ENCODE assay signal across 21 cellular contexts in the genomic region with DNA sequence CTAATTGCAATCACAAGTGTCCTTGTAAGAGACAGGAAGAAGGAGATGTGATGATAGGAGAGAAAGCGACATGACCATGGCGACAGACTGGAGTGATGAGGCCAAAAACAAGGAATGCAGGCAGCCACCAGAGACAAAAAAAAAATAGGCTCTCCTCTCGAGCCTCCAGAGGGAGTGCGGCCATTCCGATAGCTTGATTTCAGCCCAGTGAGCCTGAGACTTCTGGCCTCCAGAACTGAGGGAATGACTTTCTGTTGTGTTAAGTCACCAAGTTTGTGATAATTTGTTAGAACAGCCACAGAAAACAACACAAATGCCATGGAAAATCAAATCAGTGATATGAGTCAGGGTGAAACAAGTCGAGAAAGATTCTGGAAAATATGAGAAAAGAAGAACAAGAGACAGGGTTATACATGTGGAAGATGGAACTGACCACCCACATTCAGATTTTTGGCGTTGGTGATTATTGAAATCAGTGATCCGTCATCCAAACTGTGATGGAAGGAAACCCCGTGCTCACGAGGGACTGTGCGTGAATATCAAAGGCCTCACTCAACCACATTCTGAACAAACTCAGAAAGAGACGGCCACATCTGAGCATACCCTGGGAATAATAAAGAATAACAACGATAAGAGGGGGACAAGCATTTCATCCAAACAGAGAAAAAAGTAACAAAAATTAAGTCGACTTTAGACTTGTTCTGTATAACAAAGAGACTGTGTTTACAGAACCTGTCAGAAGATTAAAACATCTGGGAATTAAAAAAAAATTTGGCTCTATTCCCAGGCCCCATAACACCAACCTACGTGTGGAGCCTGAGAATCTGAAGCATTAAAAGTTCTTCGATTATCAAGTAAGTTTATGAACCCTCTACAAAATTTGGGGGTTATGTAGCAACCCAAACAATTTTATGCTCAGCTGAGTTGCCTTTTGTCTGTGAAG.
DNase-seq lines count a peak whose midpoint lies in the region; FAIRE-seq and TF ChIP-seq lines count a peak whose summit lies in the region.
"Had no signal": no experiment of that assay in that cellular context is flagged by ENCODE, and none has a peak within 500 bp of the region (broad histone marks: within the 10 kb centered on the region; RNA-seq: fewer than 3 reads in every experiment).

No MANE protein-coding gene starts in this region.

- DNase-seq in A673 (ENCODE audit: low spot score) (peak; percentile 9), GM23248 (no peak), esophagus squamous epithelium (lab: John Stamatoyannopoulos, UW) (no peak), prostate gland (ENCODE audit: low spot score) (no peak), D721Med (ENCODE audit: insufficient read length, low spot score) (no peak), glutamatergic neuron (no peak), SK-N-SH (no peak)
- no peak for DNase-seq in effector CD4-positive, alpha-beta T cell
- DNase-seq: activated CD8-positive, alpha-beta memory T cell treated with anti-CD3 and anti-CD28 coated beads, Interleukin-2, amount 10 ng/mL, durations not matched to agents 7 days and 5 days; activated naive CD8-positive, alpha-beta T cell treated with anti-CD3 and anti-CD28 coated beads, Interleukin-2, amount 10 ng/mL, durations not matched to agents 7 days and 5 days; CD8-positive, alpha-beta memory T cell; dermis blood vessel endothelial cell; DND-41; erythroblast; head of caudate nucleus; NCI-H187 treated with DMSO at 0.1 percent for 48 hours; ovary had no signal

- no peak overlapping the region for H3K27ac Mint-ChIP-seq in glutamatergic neuron (ENCODE audit: unreplicated experiment)
- H3K27ac Mint-ChIP-seq: activated CD8-positive, alpha-beta memory T cell treated with anti-CD3 and anti-CD28 coated beads, Interleukin-2, amount 10 ng/mL, durations not matched to agents 7 days and 5 days; activated naive CD8-positive, alpha-beta T cell treated with anti-CD3 and anti-CD28 coated beads, Interleukin-2, amount 10 ng/mL, durations not matched to agents 7 days and 5 days; activated T-helper 17 cell treated with anti-CD3 and anti-CD28 coated beads, Interleukin-2, amount 50 U/mL, for 72 hours; CD8-positive, alpha-beta memory T cell had no signal

- H3K27ac ChIP-seq in A673 (ENCODE audit: low read depth, low read length, poor library complexity, severe bottlenecking) (no peak overlapping the region), GM23248 (no peak overlapping the region), esophagus squamous epithelium (peak overlapping the region in 3 of 4 donors; percentile 41 to 72 (median 61)), prostate gland (peak overlapping the region; percentile 17 to 31), SK-N-SH (ENCODE audit: low read depth in 2 of 2, low read length in 1 of 2) (no peak overlapping the region; a peak in 1 of 4 replicates)
- H3K27ac ChIP-seq: RWPE1 had no signal

- in situ Hi-C loops in GM23248 (cut with MboI): no loop called here

- H3K9me3 Mint-ChIP-seq in glutamatergic neuron (ENCODE audit: unreplicated experiment): peaks cover 6% of the 10 kb centered on the region
- H3K9me3 Mint-ChIP-seq: activated naive CD8-positive, alpha-beta T cell treated with anti-CD3 and anti-CD28 coated beads, Interleukin-2, amount 10 ng/mL, durations not matched to agents 7 days and 5 days; activated T-helper 17 cell treated with anti-CD3 and anti-CD28 coated beads, Interleukin-2, amount 50 U/mL, for 72 hours; CD8-positive, alpha-beta memory T cell had no signal

- H3K9me2 ChIP-seq in GM23248 (ENCODE audit: insufficient read depth) (no peaks in the 10 kb centered on the region), SK-N-SH (no peaks in the 10 kb centered on the region)

- TF ChIP-seq POLR2A in esophagus squamous epithelium (IDR thresholded peaks at IDR 0.05): no peak
- TF ChIP-seq POLR2A in prostate gland (IDR thresholded peaks at IDR 0.05): no peak

- no TSS peak for BruUV-seq in A673 (replicated peaks; lab: Mats Ljungman, UMichigan)

- CTCF ChIA-PET in A673 (lab: Charles Lee) (no interaction called here), SK-N-SH (lab: Yijun Ruan, JAX) (interaction anchor here (0.7 to 1.4 kb wide), 4 partner anchors 10 to 240 kb away, joined by 3 read pairs; no protein-coding TSS in a partner anchor)

- no peak for FAIRE-seq in D721Med (lab: Jason Lieb, UNC)
- FAIRE-seq: K562 had no signal

- TF ChIP-seq RAD21 in SK-N-SH (IDR thresholded peaks at IDR 0.05; ENCODE audit: low read length): no peak

- H3K4me3 Mint-ChIP-seq in glutamatergic neuron (ENCODE audit: unreplicated experiment): no peak overlapping the region
- H3K4me3 Mint-ChIP-seq: activated CD8-positive, alpha-beta memory T cell treated with anti-CD3 and anti-CD28 coated beads, Interleukin-2, amount 10 ng/mL, durations not matched to agents 7 days and 5 days; activated naive CD8-positive, alpha-beta T cell treated with anti-CD3 and anti-CD28 coated beads, Interleukin-2, amount 10 ng/mL, durations not matched to agents 7 days and 5 days; activated T-helper 17 cell treated with anti-CD3 and anti-CD28 coated beads, Interleukin-2, amount 50 U/mL, for 72 hours; CD8-positive, alpha-beta memory T cell had no signal

- H3K36me3 ChIP-seq in A673 (ENCODE audit: insufficient read depth, low read length, poor library complexity, severe bottlenecking): no peaks in the 10 kb centered on the region
- no peaks in the 10 kb centered on the region for H3K36me3 ChIP-seq in GM23248 (ENCODE audit: low read depth)
- no peaks in the 10 kb centered on the region for H3K36me3 ChIP-seq in esophagus squamous epithelium
- H3K36me3 ChIP-seq in prostate gland: no peaks in the 10 kb centered on the region
- no peaks in the 10 kb centered on the region for H3K36me3 ChIP-seq in SK-N-SH (replicated peaks in 1 of 2; ENCODE audit: control insufficient read depth in 1 of 2, insufficient read depth in 2 of 2, low read length in 1 of 2)
- H3K36me3 ChIP-seq: breast epithelium, ovary had no signal

- peaks cover 10% of the 10 kb centered on the region for H3K4me1 Mint-ChIP-seq in glutamatergic neuron (ENCODE audit: low read depth, unreplicated experiment)
- H3K4me1 Mint-ChIP-seq: activated CD8-positive, alpha-beta memory T cell treated with anti-CD3 and anti-CD28 coated beads, Interleukin-2, amount 10 ng/mL, durations not matched to agents 7 days and 5 days; activated naive CD8-positive, alpha-beta T cell treated with anti-CD3 and anti-CD28 coated beads, Interleukin-2, amount 10 ng/mL, durations not matched to agents 7 days and 5 days; CD8-positive, alpha-beta memory T cell had no signal

- H2AFZ ChIP-seq in GM23248 (0 out of 2 replicates have a peak overlapping the region, but pooled peaks have one; percentile 18), SK-N-SH (ENCODE audit: low read depth) (no peak overlapping the region)

- H3K4me3 ChIP-seq in A673 (ENCODE audit: low read depth, low read length, poor library complexity, severe bottlenecking) (no peak overlapping the region), GM23248 (no peak overlapping the region), esophagus squamous epithelium (no peak overlapping the region), prostate gland (no peak overlapping the region), SK-N-SH (ENCODE audit: low read depth in 2 of 2, low read length in 1 of 2) (no peak overlapping the region)
- H3K4me3 ChIP-seq: breast epithelium, K562, ovary had no signal

- no peak for TF ChIP-seq EP300 in SK-N-SH (IDR thresholded peaks at IDR 0.05; ENCODE audit: borderline replicate concordance in 1 of 2, low read depth in 1 of 2, low read length in 1 of 2)

- H3K27me3 Mint-ChIP-seq in glutamatergic neuron (ENCODE audit: unreplicated experiment): peaks cover 1% of the 10 kb centered on the region
- H3K27me3 Mint-ChIP-seq: activated T-helper 17 cell treated with anti-CD3 and anti-CD28 coated beads, Interleukin-2, amount 50 U/mL, for 72 hours had no signal

- H3F3A ChIP-seq in GM23248 (ENCODE audit: insufficient read depth): peaks cover 10% of the 10 kb centered on the region; the same call in 1 of the 2 replicates
- no peaks in the 10 kb centered on the region for H3F3A ChIP-seq in SK-N-SH (replicated peaks; ENCODE audit: insufficient read depth)

- WGBS in GM23248 (ENCODE audit: low coverage in 1 of 2, low lambda C conversion rate in 2 of 2, missing lambda C conversion rate in 2 of 2), 2 experiments: 40 to 41% methylated on average over 16 of the region's 16 CpGs
- WGBS in esophagus squamous epithelium, 2 donors: 57 to 58% methylated on average over 16 of the region's 16 CpGs
- WGBS in prostate gland: 54% methylated on average over 16 of the region's 16 CpGs
- 85% methylated on average over 16 of the region's 16 CpGs for WGBS in SK-N-SH (ENCODE audit: low lambda C conversion rate)

- H3K4me2 ChIP-seq in GM23248 (ENCODE audit: unreplicated experiment) (no peak overlapping the region), SK-N-SH (no peak overlapping the region)

- H3K4me1 ChIP-seq in A673 (ENCODE audit: insufficient read depth, low read length, poor library complexity, severe bottlenecking) (no peaks in the 10 kb centered on the region), GM23248 (ENCODE audit: insufficient read depth) (peaks cover 6% of the 10 kb centered on the region), esophagus squamous epithelium (peaks cover 0 to 38% (median 16%) of the 10 kb centered on the region in 3 donors), prostate gland (replicated peaks) (no peaks in the 10 kb centered on the region), SK-N-SH (ENCODE audit: control insufficient read depth in 1 of 2, insufficient read depth in 2 of 2, low read depth in 1 of 2, low read length in 1 of 2) (peaks cover 0 to 19% of the 10 kb centered on the region in 2 experiments; a peak in 2 of 4 replicates)

- H4K20me1 ChIP-seq in GM23248 (ENCODE audit: insufficient read depth) (no peaks in the 10 kb centered on the region), SK-N-SH (ENCODE audit: insufficient read depth) (no peaks in the 10 kb centered on the region)

- H3K27me3 ChIP-seq in A673 (replicated peaks; ENCODE audit: insufficient read depth, low read depth, low read length, poor library complexity): no peaks in the 10 kb centered on the region
- no peaks in the 10 kb centered on the region for H3K27me3 ChIP-seq in GM23248 (replicated peaks; ENCODE audit: insufficient read depth)
- no peaks in the 10 kb centered on the region for H3K27me3 ChIP-seq in esophagus squamous epithelium
- H3K27me3 ChIP-seq in prostate gland (replicated peaks; ENCODE audit: insufficient read depth): no peaks in the 10 kb centered on the region
- H3K27me3 ChIP-seq in SK-N-SH (ENCODE audit: insufficient read depth): no peaks in the 10 kb centered on the region
- H3K27me3 ChIP-seq: breast epithelium, ovary had no signal

- H3K9me3 ChIP-seq in A673 (ENCODE audit: low read depth, low read length, poor library complexity, severe bottlenecking) (no peaks in the 10 kb centered on the region), GM23248 (ENCODE audit: low read depth) (no peaks in the 10 kb centered on the region), esophagus squamous epithelium (no peaks in the 10 kb centered on the region), prostate gland (no peaks in the 10 kb centered on the region), SK-N-SH (no peaks in the 10 kb centered on the region)
- H3K9me3 ChIP-seq: breast epithelium, ovary had no signal

- H3K36me3 Mint-ChIP-seq in glutamatergic neuron (ENCODE audit: unreplicated experiment): peaks cover 3% of the 10 kb centered on the region
- H3K36me3 Mint-ChIP-seq: activated CD8-positive, alpha-beta memory T cell treated with anti-CD3 and anti-CD28 coated beads, Interleukin-2, amount 10 ng/mL, durations not matched to agents 7 days and 5 days; activated naive CD8-positive, alpha-beta T cell treated with anti-CD3 and anti-CD28 coated beads, Interleukin-2, amount 10 ng/mL, durations not matched to agents 7 days and 5 days; CD8-positive, alpha-beta memory T cell had no signal

- TF ChIP-seq CTCF in A673 (conservative IDR thresholded peaks at IDR 0.05; ENCODE audit: low read depth, low read length): no peak
- no peak for TF ChIP-seq CTCF in esophagus squamous epithelium (IDR thresholded peaks at IDR 0.05)
- no peak for TF ChIP-seq CTCF in prostate gland (IDR thresholded peaks at IDR 0.05)
- no peak for TF ChIP-seq CTCF in D721Med (IDR thresholded peaks at IDR 0.05; ENCODE audit: insufficient read depth, missing control alignments)
- no peak for TF ChIP-seq CTCF in glutamatergic neuron (IDR thresholded peaks at IDR 0.05; ENCODE audit: partially characterized antibody, unreplicated experiment)
- TF ChIP-seq CTCF in SK-N-SH (IDR thresholded peaks at IDR 0.05): no peak

- H3K79me2 ChIP-seq in GM23248 (ENCODE audit: insufficient read depth): no peaks in the 10 kb centered on the region
- no peaks in the 10 kb centered on the region for H3K79me2 ChIP-seq in SK-N-SH (ENCODE audit: insufficient read depth)

- POLR2A ChIA-PET in A673 (lab: Charles Lee; ENCODE audit: low non-redundant PET) (no interaction called here), SK-N-SH (lab: Yijun Ruan, JAX) (no interaction called here)

- H3K9ac ChIP-seq in GM23248: no peak overlapping the region
- H3K9ac ChIP-seq in SK-N-SH: no peak overlapping the region

- intact Hi-C loops in A673 (cut with micrococcal nuclease; ENCODE audit: unreplicated experiment) (no loop called here), esophagus squamous epithelium (cut with DNase I) (no loop called here), prostate gland (cut with DNase I) (no loop called here)

Comparison
In these comparisons a context has a peak if more than half of its experiments do, and no peak if none do; other contexts are left out.
1. H3K27ac ChIP-seq: peak in esophagus squamous epithelium (3 of 4) and prostate gland (2 of 2); none in A673 (single experiment), GM23248 (single experiment) and SK-N-SH (0 of 2).